ENCODE assay signal across 18 cellular contexts in the genomic region with DNA sequence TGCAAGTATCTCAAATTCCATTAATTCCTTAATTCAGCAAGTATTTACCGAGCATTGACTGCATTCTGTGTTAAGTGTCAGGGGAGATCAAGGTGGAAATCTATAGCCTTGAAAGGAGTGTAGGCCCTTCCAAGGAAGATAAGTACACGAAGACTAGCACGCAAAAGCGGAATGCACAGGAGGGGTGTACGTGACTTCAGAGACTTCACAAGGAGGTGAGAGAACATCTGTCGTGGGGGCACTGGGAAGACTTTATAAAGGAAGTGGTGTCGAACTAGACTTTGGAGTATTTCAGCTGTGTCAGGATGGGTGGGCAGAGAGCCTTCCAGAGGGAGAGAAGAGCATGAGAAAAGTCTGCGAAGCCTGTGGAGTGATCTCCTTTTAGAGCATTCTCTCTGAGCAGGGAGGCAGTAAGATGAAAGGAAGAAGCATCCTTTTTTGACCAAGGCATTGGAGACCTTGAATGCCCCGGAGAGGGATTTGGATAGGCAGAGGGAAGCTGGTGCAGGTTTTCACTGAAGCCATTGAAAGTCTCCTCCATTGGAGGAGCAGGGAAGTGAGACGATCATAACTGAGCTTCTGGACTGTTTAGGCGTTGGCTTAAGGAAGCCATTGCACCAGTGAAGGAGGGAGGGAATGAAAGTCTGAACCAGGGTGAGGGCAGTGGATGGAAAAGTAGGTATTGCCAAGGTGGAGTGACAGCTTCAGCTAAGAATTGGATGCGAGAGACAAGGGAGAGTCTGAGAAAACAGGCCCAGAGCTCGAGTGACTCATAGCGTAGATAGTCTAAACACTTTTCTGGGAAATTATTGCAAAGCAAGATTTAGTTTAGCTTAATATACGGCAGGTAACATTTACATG. TPM values are rescaled to one million over a fixed set of nuclear protein-coding genes. Genes with fewer than 3 reads are reported as not detected.
DNase-seq lines count a peak whose midpoint lies in the region; ATAC-seq, FAIRE-seq and TF ChIP-seq lines count a peak whose summit lies in the region.
"Had no signal": no experiment of that assay in that cellular context is flagged by ENCODE, and none has a peak within 500 bp of the region (broad histone marks: within the 10 kb centered on the region; RNA-seq: fewer than 3 reads in every experiment).

No MANE protein-coding gene starts in this region.

- H3K4me2 ChIP-seq in keratinocyte (ENCODE audit: control insufficient read depth, extremely low read depth, insufficient read depth, low read depth, low read length), result peak overlapping the region; percentile 95
- H3K4me2 ChIP-seq: BLaER1 treated with 17β-estradiol and CSF1 and Interleukin-3, amounts not matched to agents 10 nM and 100 nM had no signal

- TF ChIP-seq POLR2A in spleen (IDR thresholded peaks at IDR 0.05) (no peak), gastrocnemius medialis (IDR thresholded peaks at IDR 0.05) (no peak)

- BruUV-seq in MCF 10A (replicated peaks; lab: Mats Ljungman, UMichigan), result no TSS peak

- dilution Hi-C loops in keratinocyte (cut with MboI; ENCODE audit: extremely low pct_ligation_motif_present, low sequenced_read_pairs), result no loop called here

- no peak for TF ChIP-seq CTCF in MCF 10A (IDR thresholded peaks at IDR 0.05; ENCODE audit: unreplicated experiment)
- no peak for TF ChIP-seq CTCF in keratinocyte (optimal IDR thresholded peaks at IDR 0.05 in 1 of 3, IDR thresholded peaks at IDR 0.05 in 1 of 3, conservative IDR thresholded peaks at IDR 0.05 in 1 of 3; ENCODE audit: extremely low read depth in 1 of 3, insufficient read depth in 2 of 3, low read length in 3 of 3)
- TF ChIP-seq CTCF in spleen (IDR thresholded peaks at IDR 0.05 in 8 of 11, conservative IDR thresholded peaks at IDR 0.05 in 3 of 11), result no peak
- no peak for TF ChIP-seq CTCF in gastrocnemius medialis (IDR thresholded peaks at IDR 0.05 in 4 of 5, conservative IDR thresholded peaks at IDR 0.05 in 1 of 5)

- H3K4me3 ChIP-seq in HUES6 (ENCODE audit: low read depth, low read length) (peak overlapping the region; percentile 13; the same call in 1 of the 2 replicates), keratinocyte (ENCODE audit: control insufficient read depth in 2 of 3, extremely low read depth in 1 of 3, insufficient read depth in 2 of 3, low read depth in 1 of 3, low read length in 3 of 3) (peak overlapping the region; percentile 66 to 98 (median 97)), spleen (no peak overlapping the region), gastrocnemius medialis (no peak overlapping the region)
- H3K4me3 ChIP-seq: BLaER1 treated with 17β-estradiol and CSF1 and Interleukin-3, amounts not matched to agents 10 nM and 100 nM; GM12878 had no signal

- peaks cover 3% of the 10 kb centered on the region; the same call in 1 of the 2 replicates for H3K27me3 ChIP-seq in HUES6 (ENCODE audit: control insufficient read depth, insufficient read depth, low read length)
- H3K27me3 ChIP-seq in keratinocyte (ENCODE audit: control insufficient read depth, extremely low read depth, insufficient read depth, low read length), result no peaks in the 10 kb centered on the region
- H3K27me3 ChIP-seq in spleen (replicated peaks in 1 of 7), result peaks cover 0 to 82% (median 29%) of the 10 kb centered on the region in 7 donors
- H3K27me3 ChIP-seq in gastrocnemius medialis, result peaks cover 25 to 63% (median 31%) of the 10 kb centered on the region in 3 donors

- peaks cover 82% of the 10 kb centered on the region for H3K79me2 ChIP-seq in keratinocyte (ENCODE audit: control insufficient read depth, insufficient read depth, low read length)

- H3K36me3 Mint-ChIP-seq in MCF 10A (ENCODE audit: insufficient read depth, unreplicated experiment), result peaks cover 44% of the 10 kb centered on the region
- H3K36me3 Mint-ChIP-seq: activated naive CD4-positive, alpha-beta T cell treated with anti-CD3 and anti-CD28 coated beads, Interleukin-2, amount 50 U/mL, for 24 hours had no signal

- no peaks in the 10 kb centered on the region for H3K27me3 Mint-ChIP-seq in MCF 10A (ENCODE audit: insufficient read depth, unreplicated experiment)

- CTCF ChIA-PET in MCF 10A (lab: Yijun Ruan, JAX), result interaction anchor here (0.5 to 1.9 kb wide), 7 partner anchors 22 to 271 kb away, joined by 3 to 9 read pairs (median 3); no protein-coding TSS in a partner anchor

- H3K36me3 ChIP-seq in HUES6 (ENCODE audit: control insufficient read depth, insufficient read depth, low read length) (peaks cover 4% of the 10 kb centered on the region; the same call in 1 of the 2 replicates), keratinocyte (ENCODE audit: control insufficient read depth in 2 of 2, extremely low read depth in 1 of 2, insufficient read depth in 2 of 2, low read length in 2 of 2) (peaks cover 1 to 26% of the 10 kb centered on the region in 2 experiments), spleen (no peaks in the 10 kb centered on the region), gastrocnemius medialis (no peaks in the 10 kb centered on the region)
- H3K36me3 ChIP-seq: BLaER1 treated with 17β-estradiol and CSF1 and Interleukin-3, amounts not matched to agents 10 nM and 100 nM had no signal

- peak; percentile 82 for DNase-seq in MCF 10A (ENCODE audit: unreplicated experiment)
- DNase-seq in keratinocyte (ENCODE audit: low read depth, low spot score), result no peak
- no peak for DNase-seq in spleen
- DNase-seq in stimulated activated CD4-positive, alpha-beta T cell treated with anti-CD3 and anti-CD28 coated beads, Interleukin-2, amount 100 ng/mL, for 24 hours, result no peak
- no peak for DNase-seq in gastrocnemius medialis
- DNase-seq: activated CD8-positive, alpha-beta memory T cell treated with anti-CD3 and anti-CD28 coated beads, Interleukin-2, amount 50 U/mL, for 4 hours; DND-41; midbrain; NCI-H1105 treated with DMSO at 0.1 percent for 48 hours; NCI-H345; OCI-M1; SW 1271 had no signal

- no peak for ATAC-seq in gastrocnemius medialis
- ATAC-seq in HG03135 (IDR thresholded peaks at IDR 0.05; ENCODE audit: unreplicated experiment), result no peak
- ATAC-seq: GM12878 had no signal

- H4K20me1 ChIP-seq in keratinocyte (ENCODE audit: control insufficient read depth, extremely low read depth, insufficient read depth, low read length), result peaks cover 26% of the 10 kb centered on the region

- H3K4me1 ChIP-seq in HUES6 (ENCODE audit: control insufficient read depth, insufficient read depth, low read length) (peaks cover 52% of the 10 kb centered on the region), keratinocyte (ENCODE audit: control insufficient read depth, extremely low read depth, insufficient read depth, low read length) (peaks cover 51% of the 10 kb centered on the region), spleen (peaks cover 5 to 41% (median 29%) of the 10 kb centered on the region in 6 donors), gastrocnemius medialis (peaks cover 5% of the 10 kb centered on the region in 2 donors)

- H3K9ac ChIP-seq in HUES6 (ENCODE audit: low read length) (no peak overlapping the region), keratinocyte (ENCODE audit: control insufficient read depth, extremely low read depth, insufficient read depth, low read length) (peak overlapping the region; percentile 98)
- H3K9ac ChIP-seq: BLaER1 treated with 17β-estradiol and CSF1 and Interleukin-3, amounts not matched to agents 10 nM and 100 nM had no signal

- POLR2A ChIA-PET in MCF 10A (lab: Yijun Ruan, JAX), result interaction anchor here (0.7 to 29.8 kb wide), 32 partner anchors 9 to 764 kb away, joined by 3 to 872 read pairs (median 4); partner anchors contain the start of genes CAGE1, RIOK1 and SNRNP48

- H2AFZ ChIP-seq in keratinocyte (ENCODE audit: control insufficient read depth, low read length), result no peak overlapping the region

- FAIRE-seq in keratinocyte (lab: Jason Lieb, UNC), result peak; percentile 74
- FAIRE-seq: colon, GM12878 had no signal

- H3K9me1 ChIP-seq in keratinocyte (ENCODE audit: control insufficient read depth, extremely low read depth, insufficient read depth, low read length), result no peaks in the 10 kb centered on the region

- H3K4me1 Mint-ChIP-seq in MCF 10A (ENCODE audit: insufficient read depth, unreplicated experiment), result peaks cover 42% of the 10 kb centered on the region

- in situ Hi-C loops in gastrocnemius medialis (cut with MboI; ENCODE audit: low sequenced_read_pairs in 4 of 4), result no loop called here

- no peaks in the 10 kb centered on the region for H3K9me3 Mint-ChIP-seq in MCF 10A (ENCODE audit: unreplicated experiment)
- H3K9me3 Mint-ChIP-seq: activated naive CD4-positive, alpha-beta T cell treated with anti-CD3 and anti-CD28 coated beads, Interleukin-2, amount 50 U/mL, for 24 hours had no signal

- peak overlapping the region; percentile 97 for H3K27ac Mint-ChIP-seq in MCF 10A (ENCODE audit: low read depth, unreplicated experiment)
- H3K27ac Mint-ChIP-seq: activated naive CD4-positive, alpha-beta T cell treated with anti-CD3 and anti-CD28 coated beads, Interleukin-2, amount 50 U/mL, for 24 hours had no signal

- WGBS in spleen, 5 donors, result 77 to 85% (median 78%) methylated on average over 15 of the region's 15 CpGs

- no peak overlapping the region for H3K27ac ChIP-seq in HUES6 (ENCODE audit: low read depth, low read length)
- H3K27ac ChIP-seq in keratinocyte (ENCODE audit: control insufficient read depth, insufficient read depth, low read length), result peak overlapping the region; percentile 97
- peak overlapping the region in 5 of 8 donors; percentile 6 to 89 (median 20) for H3K27ac ChIP-seq in spleen
- no peak overlapping the region for H3K27ac ChIP-seq in gastrocnemius medialis
- H3K27ac ChIP-seq: BLaER1 treated with 17β-estradiol and CSF1 and Interleukin-3, amounts not matched to agents 10 nM and 100 nM had no signal

- H3K4me3 Mint-ChIP-seq in MCF 10A (ENCODE audit: unreplicated experiment), result peak overlapping the region; percentile 98
- H3K4me3 Mint-ChIP-seq: activated naive CD4-positive, alpha-beta T cell treated with anti-CD3 and anti-CD28 coated beads, Interleukin-2, amount 50 U/mL, for 24 hours had no signal

- intact Hi-C loops in MCF 10A (cut with micrococcal nuclease), result loop anchor here (1.0 kb wide), 2 partner anchors 120 to 155 kb away; no protein-coding TSS in a partner anchor
- intact Hi-C loops in spleen (cut with DNase I; ENCODE audit: low total_unique reads), result no loop called here
- intact Hi-C loops in gastrocnemius medialis (cut with DNase I; ENCODE audit: low total_unique reads), result no loop called here

- H3K9me3 ChIP-seq in HUES6 (ENCODE audit: control insufficient read depth, insufficient read depth, low read depth, low read length) (no peaks in the 10 kb centered on the region), keratinocyte (ENCODE audit: control insufficient read depth, low read depth, low read length) (no peaks in the 10 kb centered on the region), spleen (no peaks in the 10 kb centered on the region), gastrocnemius medialis (no peaks in the 10 kb centered on the region)
- H3K9me3 ChIP-seq: BLaER1 treated with 17β-estradiol and CSF1 and Interleukin-3, amounts not matched to agents 10 nM and 100 nM had no signal

RNA-seq across cellular contexts. Expression of gene DSP, which starts 4.3 kb away (rescaled TPM):
- 163 and 227 TPM in 2 replicates for total RNA-seq in MCF 10A (2022)
- 254 to 286 TPM (median 255 TPM) in 3 replicates for polyA plus RNA-seq in keratinocyte
- 2,196 TPM for polyA plus RNA-seq in keratinocyte (2011; ENCODE audit: low read depth)
- 184 and 222 TPM in 2 replicates for polyA plus RNA-seq in keratinocyte (2011; cell fraction: cytosol; rRNA removed)
- polyA plus RNA-seq in keratinocyte (2011; cell fraction: nucleus; rRNA removed), result 932 and 1,129 TPM in 2 replicates
- 346 and 943 TPM in 2 replicates for polyA plus RNA-seq in keratinocyte (2012; ENCODE audit: low replicate concordance)
- 431 to 618 TPM (median 497 TPM) in 3 replicates for polyA minus RNA-seq in keratinocyte
- 239 TPM for polyA minus RNA-seq in keratinocyte (2011; cell fraction: cytosol; rRNA and poly(A)+ RNA removed)
- 1,008 and 1,842 TPM in 2 replicates for polyA minus RNA-seq in keratinocyte (2011; cell fraction: nucleus; rRNA and poly(A)+ RNA removed)
- total RNA-seq in spleen, result 10 to 100 TPM; 10.0 to 27.6 (median 18.8) TPM
- 1 to 10 TPM in 2 of 3 donors, under 1 TPM in 1; 0.72 to 1.9 (median 1.8) TPM for polyA plus RNA-seq in spleen
- 1 to 10 TPM in 1 of 4 donors, under 1 TPM in 3; 0.31 to 1.1 (median 0.65) TPM for total RNA-seq in gastrocnemius medialis

RNA-seq across cellular contexts. Expression of gene SNRNP48, which starts 44.3 kb away (rescaled TPM):
- total RNA-seq in MCF 10A (2022), result 10.2 and 11.2 TPM in 2 replicates
- polyA plus RNA-seq in keratinocyte, result 5.9 to 12.2 TPM (median 6.1 TPM) in 3 replicates
- 25.0 TPM for polyA plus RNA-seq in keratinocyte (2011; ENCODE audit: low read depth)
- polyA plus RNA-seq in keratinocyte (2011; cell fraction: cytosol; rRNA removed), result 3.5 and 7.5 TPM in 2 replicates
- 7.5 and 10.1 TPM in 2 replicates for polyA plus RNA-seq in keratinocyte (2011; cell fraction: nucleus; rRNA removed)
- 7.1 and 8.8 TPM in 2 replicates for polyA plus RNA-seq in keratinocyte (2012; ENCODE audit: low replicate concordance)
- 1.7 to 7.5 TPM (median 4.0 TPM) in 3 replicates for polyA minus RNA-seq in keratinocyte
- 5.9 TPM for polyA minus RNA-seq in keratinocyte (2011; cell fraction: cytosol; rRNA and poly(A)+ RNA removed)
- polyA minus RNA-seq in keratinocyte (2011; cell fraction: nucleus; rRNA and poly(A)+ RNA removed), result 3.8 and 8.3 TPM in 2 replicates
- 10 to 100 TPM; 13.8 to 23.8 (median 14.9) TPM for total RNA-seq in spleen
- 1 to 10 TPM; 4.8 to 7.4 (median 5.7) TPM for polyA plus RNA-seq in spleen
- total RNA-seq in gastrocnemius medialis, result 10 to 100 TPM; 14.3 to 16.6 (median 15.3) TPM

Comparison
In these comparisons a context has a peak if more than half of its experiments do, and no peak if none do; other contexts are left out.
1. H3K27ac ChIP-seq: peak in keratinocyte (single experiment) and spleen (5 of 8); none in HUES6 (single experiment) and gastrocnemius medialis (0 of 4).
2. H3K4me3 ChIP-seq: peak in HUES6 (single experiment) and keratinocyte (3 of 3); none in spleen (0 of 8) and gastrocnemius medialis (0 of 4).